Comparison of ENCODE assay signal across 8 cellular contexts in the genomic region with DNA sequence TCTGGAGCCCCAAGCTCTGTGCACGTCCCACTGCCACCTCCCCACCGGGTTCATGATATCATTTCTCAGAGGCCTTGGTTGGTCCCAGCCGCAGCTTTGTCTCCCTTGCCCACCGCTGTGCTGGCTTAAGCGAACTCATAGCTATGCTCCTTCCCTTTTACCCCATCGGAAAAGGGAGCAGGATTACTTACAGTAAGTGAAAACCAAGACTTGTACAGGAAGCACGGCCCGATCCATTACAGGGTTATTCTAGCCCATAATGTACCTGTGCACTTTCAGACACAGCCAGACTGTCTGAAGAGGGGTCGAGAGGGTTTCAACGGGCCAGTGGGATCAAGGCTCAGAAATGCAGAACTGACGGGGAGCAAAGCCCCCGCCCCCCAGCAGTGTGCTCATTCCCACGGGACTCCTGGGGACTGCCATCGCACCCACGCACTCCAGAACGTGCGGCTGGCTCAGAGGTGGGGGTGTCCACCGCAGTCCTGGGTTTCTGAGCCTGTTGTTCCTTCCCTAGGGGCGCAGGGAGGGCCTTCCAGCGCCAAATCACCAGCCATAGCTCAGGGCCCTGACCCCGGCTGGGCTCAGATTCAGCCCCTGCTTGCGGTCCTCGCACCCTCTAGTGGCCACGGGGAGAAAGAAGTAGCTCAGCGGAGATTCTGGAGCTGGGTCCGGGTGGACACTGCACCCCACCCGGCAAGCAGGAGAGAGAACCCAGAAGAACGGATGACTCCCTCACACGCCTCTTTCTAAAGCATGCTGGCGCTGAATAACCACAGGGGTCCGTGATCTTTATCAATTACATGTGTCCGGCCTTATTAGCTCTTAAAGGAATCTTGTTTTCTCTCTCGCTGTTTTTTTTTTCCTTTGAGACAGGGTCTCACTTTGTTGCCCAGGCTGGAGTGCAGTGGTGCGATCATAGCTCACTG. TPM values are rescaled to one million over a fixed set of nuclear protein-coding genes. Genes with fewer than 3 reads are reported as not detected.
DNase-seq lines count a peak whose midpoint lies in the region; ATAC-seq and TF ChIP-seq lines count a peak whose summit lies in the region.

No MANE protein-coding gene starts in this region.

- no peaks in the 10 kb centered on the region for H3K4me1 Mint-ChIP-seq in activated T-helper 1 cell treated with anti-CD3 and anti-CD28 coated beads, Interleukin-12 subunit alpha, Interleukin-12 subunit beta, Interleukin-2, Interleukin-4 antibody, amounts not matched to agents 30 ng/mL and 10 ng/mL and 1 ng/mL, durations not matched to agents 14 hours and 24 hours and 36 hours (ENCODE audit: low read depth)

- H3K4me3 Mint-ChIP-seq in activated T-helper 1 cell treated with anti-CD3 and anti-CD28 coated beads, Interleukin-12 subunit alpha, Interleukin-12 subunit beta, Interleukin-2, Interleukin-4 antibody, amounts not matched to agents 30 ng/mL and 10 ng/mL and 1 ng/mL, durations not matched to agents 14 hours and 24 hours and 36 hours, result no peak overlapping the region

- H3K36me3 Mint-ChIP-seq in activated T-helper 1 cell treated with anti-CD3 and anti-CD28 coated beads, Interleukin-12 subunit alpha, Interleukin-12 subunit beta, Interleukin-2, Interleukin-4 antibody, amounts not matched to agents 30 ng/mL and 10 ng/mL and 1 ng/mL, durations not matched to agents 14 hours and 24 hours and 36 hours (ENCODE audit: low read depth), result no peaks in the 10 kb centered on the region

- no peak for DNase-seq in BJ (ENCODE audit: low read depth)
- DNase-seq in Peyer's patch, result peak; percentile 66 to 90 (median 84)
- peak; percentile 42 for DNase-seq in activated T-helper 1 cell treated with anti-CD3 and anti-CD28 coated beads, Interleukin-12 subunit alpha, Interleukin-12 subunit beta, Interleukin-2, Interleukin-4 antibody, amounts not matched to agents 30 ng/mL and 10 ng/mL and 1 ng/mL, durations not matched to agents 14 hours and 24 hours and 36 hours (ENCODE audit: low spot score)
- peak; percentile 37 for DNase-seq in fibroblast of the conjunctiva (ENCODE audit: low read depth)
- DNase-seq in stromal cell of bone marrow (ENCODE audit: low read depth), result peak; percentile 32

- peak overlapping the region; percentile 6; the same call in 1 of the 2 replicates for H3K4me3 ChIP-seq in BJ (ENCODE audit: low read depth, low read length)
- peak overlapping the region; percentile 15 to 57 (median 34) for H3K4me3 ChIP-seq in Peyer's patch
- peak overlapping the region in 1 of 2 experiments; percentile 35 for H3K4me3 ChIP-seq in neutrophil (ENCODE audit: low read depth in 1 of 2, low read length in 1 of 2)

- CTCF ChIA-PET in BJ (lab: Yijun Ruan, JAX), result interaction anchor here (0.5 to 3.0 kb wide), 45 partner anchors 8 to 1567 kb away, joined by 3 to 29 read pairs (median 5); a partner anchor contains a TSS

- peak; percentile 75 for ATAC-seq in GM19043 (IDR thresholded peaks at IDR 0.05; ENCODE audit: low read depth, unreplicated experiment)
- ATAC-seq in HG03565 (IDR thresholded peaks at IDR 0.05; ENCODE audit: unreplicated experiment), result peak; percentile 83

- H3K27me3 Mint-ChIP-seq in activated T-helper 1 cell treated with anti-CD3 and anti-CD28 coated beads, Interleukin-12 subunit alpha, Interleukin-12 subunit beta, Interleukin-2, Interleukin-4 antibody, amounts not matched to agents 30 ng/mL and 10 ng/mL and 1 ng/mL, durations not matched to agents 14 hours and 24 hours and 36 hours (ENCODE audit: insufficient read depth), result peaks cover 8% of the 10 kb centered on the region

- H3K9me3 ChIP-seq in Peyer's patch, result no peaks in the 10 kb centered on the region
- no peaks in the 10 kb centered on the region for H3K9me3 ChIP-seq in neutrophil

- no peaks in the 10 kb centered on the region for H3K36me3 ChIP-seq in BJ (ENCODE audit: control insufficient read depth, insufficient read depth, low read length)
- no peaks in the 10 kb centered on the region for H3K36me3 ChIP-seq in Peyer's patch
- no peaks in the 10 kb centered on the region for H3K36me3 ChIP-seq in neutrophil

- H3K27ac ChIP-seq in Peyer's patch, result no peak overlapping the region
- no peak overlapping the region for H3K27ac ChIP-seq in neutrophil

- TF ChIP-seq CTCF in BJ (IDR thresholded peaks at IDR 0.05; ENCODE audit: insufficient read depth, low read depth, low read length) (peak; percentile 97), Peyer's patch (IDR thresholded peaks at IDR 0.05) (peak; percentile 23 to 86 (median 83)), neutrophil (IDR thresholded peaks at IDR 0.05) (peak; percentile 66)

- H3K27me3 ChIP-seq in BJ (ENCODE audit: control insufficient read depth, insufficient read depth, low read length) (0 out of 2 replicates have a peak, but pooled peaks cover 3% of the 10 kb centered on the region), Peyer's patch (no peaks in the 10 kb centered on the region), neutrophil (peaks cover 62% of the 10 kb centered on the region)

- POLR2A ChIA-PET in BJ (lab: Charles Lee), result interaction anchor here (0.5 to 0.6 kb wide), 2 partner anchors 91 to 140 kb away, joined by 4 to 5 read pairs; a partner anchor contains a TSS

- no peak overlapping the region for H3K27ac Mint-ChIP-seq in activated T-helper 1 cell treated with anti-CD3 and anti-CD28 coated beads, Interleukin-12 subunit alpha, Interleukin-12 subunit beta, Interleukin-2, Interleukin-4 antibody, amounts not matched to agents 30 ng/mL and 10 ng/mL and 1 ng/mL, durations not matched to agents 14 hours and 24 hours and 36 hours

- TF ChIP-seq POLR2A in Peyer's patch (IDR thresholded peaks at IDR 0.05), result no peak

- intact Hi-C loops in activated T-helper 1 cell treated with anti-CD3 and anti-CD28 coated beads, Interleukin-12 subunit alpha, Interleukin-12 subunit beta, Interleukin-2, Interleukin-4 antibody, amounts not matched to agents 30 ng/mL and 10 ng/mL and 1 ng/mL, durations not matched to agents 14 hours and 24 hours and 36 hours (cut with micrococcal nuclease), result loop anchor here (1.0 to 2.0 kb wide), 4 partner anchors 46 to 126 kb away; a partner anchor contains a TSS

- H3K9me3 Mint-ChIP-seq in activated T-helper 1 cell treated with anti-CD3 and anti-CD28 coated beads, Interleukin-12 subunit alpha, Interleukin-12 subunit beta, Interleukin-2, Interleukin-4 antibody, amounts not matched to agents 30 ng/mL and 10 ng/mL and 1 ng/mL, durations not matched to agents 14 hours and 24 hours and 36 hours, result no peaks in the 10 kb centered on the region

- H3K4me1 ChIP-seq in Peyer's patch (peaks cover 0 to 16% (median 6%) of the 10 kb centered on the region in 4 donors), neutrophil (ENCODE audit: control insufficient read depth in 1 of 2, insufficient read depth in 1 of 2, low read depth in 1 of 2, low read length in 1 of 2) (peaks cover 0 to 5% of the 10 kb centered on the region in 2 experiments)

RNA-seq across cellular contexts. Expression of a gene that starts 44.9 kb away (rescaled TPM):
- polyA plus RNA-seq in BJ (2011; rRNA removed), result 17.2 and 18.2 TPM in 2 replicates
- polyA minus RNA-seq in BJ (2011; rRNA and poly(A)+ RNA removed), result 80.9 and 109 TPM in 2 replicates
- total RNA-seq in Peyer's patch, result 100 to 1,000 TPM; 125 to 139 (median 130) TPM
- 184 and 188 TPM in 2 replicates for total RNA-seq in activated T-helper 1 cell treated with anti-CD3 and anti-CD28 coated beads, Interleukin-12 subunit alpha, Interleukin-12 subunit beta, Interleukin-2, Interleukin-4 antibody, amounts not matched to agents 30 ng/mL and 10 ng/mL and 1 ng/mL, durations not matched to agents 14 hours and 24 hours and 36 hours
